In genomic region chr12:6742833-6743232, GRCh38 we compare ENCODE assay signal across 22 cellular contexts. TPM values are rescaled to one million over a fixed set of nuclear protein-coding genes. Genes with fewer than 3 reads are reported as not detected.
DNase-seq lines count a peak whose midpoint lies in the region; ATAC-seq, FAIRE-seq and TF ChIP-seq lines count a peak whose summit lies in the region.
"Had no signal": no experiment of that assay in that cellular context is flagged by ENCODE, and none has a peak within 500 bp of the region (broad histone marks: within the 10 kb centered on the region; RNA-seq: fewer than 3 reads in every experiment).

No MANE protein-coding gene starts in this region.

- H3K36me3 Mint-ChIP-seq in activated CD4-positive, alpha-beta T cell treated with anti-CD3 and anti-CD28 coated beads for 36 hours (ENCODE audit: low read depth) = peaks cover 42% of the 10 kb centered on the region
- peaks cover 11% of the 10 kb centered on the region for H3K36me3 Mint-ChIP-seq in activated naive CD4-positive, alpha-beta T cell treated with anti-CD3 and anti-CD28 coated beads, Interleukin-2, amount 50 U/mL, for 24 hours
- H3K36me3 Mint-ChIP-seq in activated naive CD4-positive, alpha-beta T cell treated with anti-CD3 and anti-CD28 coated beads, Interleukin-2, amount 10 ng/mL, durations not matched to agents 7 days and 5 days = peaks cover 23% of the 10 kb centered on the region
- H3K36me3 Mint-ChIP-seq: IgD-negative memory B cell had no signal

- no peak for TF ChIP-seq RAD21 in GM12878 (IDR thresholded peaks at IDR 0.05; ENCODE audit: insufficient read depth, low read depth, low read length)

- ATAC-seq in activated CD4-positive, alpha-beta T cell treated with anti-CD3 and anti-CD28 coated beads for 36 hours = peak; percentile 60
- peak; percentile 18; the same call in 1 of the 3 replicates for ATAC-seq in GM12878
- ATAC-seq in stimulated activated naive CD8-positive, alpha-beta T cell treated with anti-CD3 and anti-CD28 coated beads, Interleukin-15, amount 100 ng/mL, for 72 hours = peak; percentile 69
- ATAC-seq: PC-3 had no signal

- no peaks in the 10 kb centered on the region for H4K20me1 ChIP-seq in GM12878 (ENCODE audit: control insufficient read depth, insufficient read depth)

- intact Hi-C loops in activated CD4-positive, alpha-beta T cell treated with anti-CD3 and anti-CD28 coated beads for 36 hours (cut with DNase I, micrococcal nuclease) = no loop called here
- intact Hi-C loops in GM12878 (cut with micrococcal nuclease; ENCODE audit: unreplicated experiment) = no loop called here

- CTCF ChIA-PET in activated CD4-positive, alpha-beta T cell treated with anti-CD3 and anti-CD28 coated beads for 36 hours (lab: Charles Lee) = interaction anchor here (0.6 to 4.6 kb wide), 9 partner anchors 8 to 673 kb away, joined by 3 to 19 read pairs (median 3); partner anchors contain the start of genes MLF2, NOP2 and SPSB2
- CTCF ChIA-PET in activated naive CD4-positive, alpha-beta T cell treated with anti-CD3 and anti-CD28 coated beads, Interleukin-2, amount 10 ng/mL, durations not matched to agents 7 days and 5 days (lab: Charles Lee) = interaction anchor here (1.4 kb wide), 1 partner anchor 10 kb away, joined by 4 read pairs; the partner anchor contains the start of gene MLF2
- CTCF ChIA-PET in GM12878 (lab: Yijun Ruan, JAX) = no interaction called here

- DNase-seq in activated CD4-positive, alpha-beta T cell treated with anti-CD3 and anti-CD28 coated beads for 36 hours = no peak
- no peak for DNase-seq in activated CD4-positive, alpha-beta T cell treated with anti-CD3 and anti-CD28 coated beads, Interleukin-2, amount 50 U/mL, for 48 hours
- DNase-seq in activated naive CD4-positive, alpha-beta T cell treated with anti-CD3 and anti-CD28 coated beads, Interleukin-2, amount 10 ng/mL, durations not matched to agents 7 days and 5 days = no peak
- DNase-seq in GM12878 (ENCODE audit: low read depth, low spot score) (no peak), NCI-H446 treated with DMSO at 0.1 percent for 48 hours (lab: John Stamatoyannopoulos, UW) (no peak), NCI-H2107 treated with DMSO at 0.1 percent for 48 hours (lab: John Stamatoyannopoulos, UW; ENCODE audit: unreplicated experiment) (no peak)
- DNase-seq in stimulated activated naive CD8-positive, alpha-beta T cell treated with anti-CD3 and anti-CD28 coated beads, Interleukin-15, amount 100 ng/mL, for 72 hours = no peak
- DNase-seq: Caco-2; CD4-positive, alpha-beta T cell; H9; Karpas-422; NCI-H1436; NCI-H1930; NCI-H345; NCI-H526; PC-3; RPMI8226 had no signal

- BruUV-seq in GM12878 (replicated peaks; lab: Mats Ljungman, UMichigan) = no TSS peak

- H3K4me1 Mint-ChIP-seq in activated CD4-positive, alpha-beta T cell treated with anti-CD3 and anti-CD28 coated beads for 36 hours = peaks cover 42% of the 10 kb centered on the region
- H3K4me1 Mint-ChIP-seq in activated naive CD4-positive, alpha-beta T cell treated with anti-CD3 and anti-CD28 coated beads, Interleukin-2, amount 50 U/mL, for 24 hours = peaks cover 27% of the 10 kb centered on the region
- H3K4me1 Mint-ChIP-seq in activated naive CD4-positive, alpha-beta T cell treated with anti-CD3 and anti-CD28 coated beads, Interleukin-2, amount 10 ng/mL, durations not matched to agents 7 days and 5 days = peaks cover 34% of the 10 kb centered on the region
- H3K4me1 Mint-ChIP-seq in stimulated activated naive CD8-positive, alpha-beta T cell treated with anti-CD3 and anti-CD28 coated beads, Interleukin-15, amount 100 ng/mL, for 72 hours = peaks cover 41% of the 10 kb centered on the region

- H3K4me3 ChIP-seq in GM12878 = no peak overlapping the region

- peak; percentile 7 for FAIRE-seq in GM12878 (lab: Jason Lieb, UNC)
- FAIRE-seq: A204.1, G401.6 had no signal

- no peak overlapping the region for H3K27ac ChIP-seq in GM12878 (ENCODE audit: control insufficient read depth, insufficient read depth)

- no peak for TF ChIP-seq CTCF in GM12878 (IDR thresholded peaks at IDR 0.05 in 2 of 3, conservative IDR thresholded peaks at IDR 0.05 in 1 of 3; ENCODE audit: control insufficient read depth in 2 of 3, extremely low read depth in 1 of 3, insufficient read depth in 1 of 3, low read depth in 3 of 3, low read length in 3 of 3)

- SMC1A ChIA-PET in GM12878 (lab: Charles Lee; ENCODE audit: uncharacterized antibody, unreplicated experiment) = interaction anchor here (0.6 kb wide), 1 partner anchor 79 kb away, joined by 3 read pairs; no protein-coding TSS in a partner anchor

- no peaks in the 10 kb centered on the region for H3K27me3 ChIP-seq in GM12878 (replicated peaks in 1 of 2; ENCODE audit: control insufficient read depth in 2 of 2, insufficient read depth in 2 of 2, low read length in 1 of 2)

- TF ChIP-seq EP300 in GM12878 (IDR thresholded peaks at IDR 0.05; ENCODE audit: borderline replicate concordance in 1 of 2, control insufficient read depth in 1 of 2, low read depth in 2 of 2, low read length in 2 of 2) = no peak

- in situ Hi-C loops in GM12878 (cut with MboI) = no loop called here

- no peaks in the 10 kb centered on the region; a peak in 3 of 4 replicates for H3K36me3 ChIP-seq in GM12878 (ENCODE audit: control insufficient read depth in 2 of 2, insufficient read depth in 2 of 2, low read length in 1 of 2)

- no peaks in the 10 kb centered on the region for H3K27me3 Mint-ChIP-seq in activated CD4-positive, alpha-beta T cell treated with anti-CD3 and anti-CD28 coated beads for 36 hours
- no peaks in the 10 kb centered on the region for H3K27me3 Mint-ChIP-seq in activated naive CD4-positive, alpha-beta T cell treated with anti-CD3 and anti-CD28 coated beads, Interleukin-2, amount 50 U/mL, for 24 hours
- no peaks in the 10 kb centered on the region for H3K27me3 Mint-ChIP-seq in activated naive CD4-positive, alpha-beta T cell treated with anti-CD3 and anti-CD28 coated beads, Interleukin-2, amount 10 ng/mL, durations not matched to agents 7 days and 5 days
- no peaks in the 10 kb centered on the region for H3K27me3 Mint-ChIP-seq in stimulated activated naive CD8-positive, alpha-beta T cell treated with anti-CD3 and anti-CD28 coated beads, Interleukin-15, amount 100 ng/mL, for 72 hours
- H3K27me3 Mint-ChIP-seq: CD4-positive, alpha-beta T cell; IgD-negative memory B cell had no signal

- peak overlapping the region; percentile 77 for H3K27ac Mint-ChIP-seq in activated CD4-positive, alpha-beta T cell treated with anti-CD3 and anti-CD28 coated beads for 36 hours
- no peak overlapping the region for H3K27ac Mint-ChIP-seq in activated naive CD4-positive, alpha-beta T cell treated with anti-CD3 and anti-CD28 coated beads, Interleukin-2, amount 50 U/mL, for 24 hours
- no peak overlapping the region for H3K27ac Mint-ChIP-seq in activated naive CD4-positive, alpha-beta T cell treated with anti-CD3 and anti-CD28 coated beads, Interleukin-2, amount 10 ng/mL, durations not matched to agents 7 days and 5 days
- H3K27ac Mint-ChIP-seq in stimulated activated naive CD8-positive, alpha-beta T cell treated with anti-CD3 and anti-CD28 coated beads, Interleukin-15, amount 100 ng/mL, for 72 hours = no peak overlapping the region
- H3K27ac Mint-ChIP-seq: CD4-positive, alpha-beta T cell; IgD-negative memory B cell had no signal

- WGBS in GM12878 (ENCODE audit: insufficient coverage, insufficient replicate concordance, low lambda C conversion rate, missing lambda C conversion rate) = 7% methylated on average over 3 of the region's 3 CpGs

- RAD21 ChIA-PET in GM12878 (lab: Charles Lee; ENCODE audit: unreplicated experiment) = no interaction called here

- H3K9ac ChIP-seq in GM12878 (ENCODE audit: control insufficient read depth, insufficient read depth, low read length) = no peak overlapping the region

- H3K4me1 ChIP-seq in GM12878 (ENCODE audit: control insufficient read depth, insufficient read depth, low read length) = peaks cover 13% of the 10 kb centered on the region

- POLR2A ChIA-PET in activated CD4-positive, alpha-beta T cell treated with anti-CD3 and anti-CD28 coated beads for 36 hours (lab: Charles Lee) = interaction anchor here (0.7 to 1.7 kb wide), 3 partner anchors 10 to 201 kb away, joined by 3 to 6 read pairs (median 4); partner anchors contain the start of genes C12orf57, MLF2 and RNU7-1
- POLR2A ChIA-PET in GM12878 (lab: Charles Lee) = interaction anchor here (0.6 kb wide), 1 partner anchor 319 kb away, joined by 3 read pairs; no protein-coding TSS in a partner anchor

- no peak overlapping the region for H2AFZ ChIP-seq in GM12878 (ENCODE audit: control insufficient read depth, low read depth, low read length)

- H3K9me3 ChIP-seq in GM12878 (replicated peaks; ENCODE audit: control insufficient read depth, insufficient read depth, low read length) = peaks cover 5% of the 10 kb centered on the region
- H3K9me3 ChIP-seq: Caco-2 had no signal

- H3K4me2 ChIP-seq in GM12878 (ENCODE audit: control insufficient read depth, insufficient read depth) = no peak overlapping the region

- no peaks in the 10 kb centered on the region for H3K79me2 ChIP-seq in GM12878 (ENCODE audit: control insufficient read depth, insufficient read depth, low read length)

- no peak overlapping the region for H3K4me3 Mint-ChIP-seq in activated CD4-positive, alpha-beta T cell treated with anti-CD3 and anti-CD28 coated beads for 36 hours
- H3K4me3 Mint-ChIP-seq in activated naive CD4-positive, alpha-beta T cell treated with anti-CD3 and anti-CD28 coated beads, Interleukin-2, amount 50 U/mL, for 24 hours = peak overlapping the region; percentile 19
- H3K4me3 Mint-ChIP-seq in activated naive CD4-positive, alpha-beta T cell treated with anti-CD3 and anti-CD28 coated beads, Interleukin-2, amount 10 ng/mL, durations not matched to agents 7 days and 5 days = no peak overlapping the region
- no peak overlapping the region for H3K4me3 Mint-ChIP-seq in stimulated activated naive CD8-positive, alpha-beta T cell treated with anti-CD3 and anti-CD28 coated beads, Interleukin-15, amount 100 ng/mL, for 72 hours
- H3K4me3 Mint-ChIP-seq: CD4-positive, alpha-beta T cell; H9; IgD-negative memory B cell had no signal

- peaks cover 7% of the 10 kb centered on the region for H3K9me3 Mint-ChIP-seq in activated CD4-positive, alpha-beta T cell treated with anti-CD3 and anti-CD28 coated beads for 36 hours (ENCODE audit: low read depth)
- no peaks in the 10 kb centered on the region for H3K9me3 Mint-ChIP-seq in activated naive CD4-positive, alpha-beta T cell treated with anti-CD3 and anti-CD28 coated beads, Interleukin-2, amount 50 U/mL, for 24 hours
- peaks cover 4% of the 10 kb centered on the region for H3K9me3 Mint-ChIP-seq in activated naive CD4-positive, alpha-beta T cell treated with anti-CD3 and anti-CD28 coated beads, Interleukin-2, amount 10 ng/mL, durations not matched to agents 7 days and 5 days
- H3K9me3 Mint-ChIP-seq in stimulated activated naive CD8-positive, alpha-beta T cell treated with anti-CD3 and anti-CD28 coated beads, Interleukin-15, amount 100 ng/mL, for 72 hours = peaks cover 0 to 6% of the 10 kb centered on the region in 2 donors
- H3K9me3 Mint-ChIP-seq: CD4-positive, alpha-beta T cell; H9 had no signal

- TF ChIP-seq POLR2A in GM12878 (IDR thresholded peaks at IDR 0.05; ENCODE audit: low read depth, low read length) = no peak

RNA-seq across cellular contexts. Expression of gene MLF2, which starts 10.1 kb away (rescaled TPM):
- total RNA-seq in activated CD4-positive, alpha-beta T cell treated with anti-CD3 and anti-CD28 coated beads for 36 hours = 100 to 1,000 TPM; 142 to 144 TPM
- 48.0 and 57.5 TPM in 2 replicates for total RNA-seq in GM12878 (2013; cell fraction: nucleolus; rRNA removed)
- total RNA-seq in GM12878 (2014; rRNA removed) (131 and 139 TPM in 2 replicates), GM12878 (2014; rRNA removed; fragmentation: Illumina TruSeq; extraction: Trizol) (59.2 and 63.4 TPM in 2 replicates), GM12878 (2021) (125 and 129 TPM in 2 replicates)
- 86.0 TPM for polyA plus RNA-seq in GM12878 (2011; ENCODE audit: low read depth)
- polyA plus RNA-seq in GM12878 (2011; rRNA removed) (122 and 172 TPM in 2 replicates), GM12878 (2014; fragmentation: Illumina TruSeq; extraction: Trizol) (91.6 and 111 TPM in 2 replicates), GM12878 (2014; fragmentation: Nextera tagmentation; extraction: Ambion mirVana) (10 to 100 TPM; 13.5 to 21.5 TPM), GM12878 (2014; rRNA removed) (170 and 181 TPM in 2 replicates), GM12878 (2016; fragmentation: Nextera tagmentation; extraction: Ambion mirVana) (100 to 1,000 TPM; 222 TPM)
- 211 and 234 TPM in 2 replicates for polyA plus RNA-seq in GM12878 (2011; cell fraction: cytosol; rRNA removed)
- 158 and 178 TPM in 2 replicates for polyA plus RNA-seq in GM12878 (2011; cell fraction: nucleus; rRNA removed)
- 111 and 119 TPM in 2 replicates for polyA plus RNA-seq in GM12878 (2012)
- 138 and 158 TPM in 2 replicates for polyA minus RNA-seq in GM12878 (2011; rRNA and poly(A)+ RNA removed)
- 37.3 and 37.4 TPM in 2 replicates for polyA minus RNA-seq in GM12878 (2011; cell fraction: cytosol; rRNA and poly(A)+ RNA removed)
- 71.1 and 81.7 TPM in 2 replicates for polyA minus RNA-seq in GM12878 (2011; cell fraction: nucleus; rRNA and poly(A)+ RNA removed)

RNA-seq across cellular contexts. Expression of gene COPS7A, which starts 19.0 kb away (rescaled TPM):
- 10 to 100 TPM; 38.3 to 41.6 TPM for total RNA-seq in activated CD4-positive, alpha-beta T cell treated with anti-CD3 and anti-CD28 coated beads for 36 hours
- total RNA-seq in GM12878 (2013; cell fraction: nucleolus; rRNA removed) = 19.2 and 28.2 TPM in 2 replicates
- total RNA-seq in GM12878 (2014; rRNA removed) (53.6 and 56.3 TPM in 2 replicates), GM12878 (2014; rRNA removed; fragmentation: Illumina TruSeq; extraction: Trizol) (26.8 and 28.8 TPM in 2 replicates), GM12878 (2021) (42.1 and 48.4 TPM in 2 replicates)
- polyA plus RNA-seq in GM12878 (2011; ENCODE audit: low read depth) = 21.7 TPM
- polyA plus RNA-seq in GM12878 (2011; rRNA removed) (43.5 and 70.9 TPM in 2 replicates), GM12878 (2014; fragmentation: Illumina TruSeq; extraction: Trizol) (43.5 and 45.0 TPM in 2 replicates), GM12878 (2014; fragmentation: Nextera tagmentation; extraction: Ambion mirVana) (10 to 100 TPM; 25.7 to 26.1 TPM), GM12878 (2014; rRNA removed) (55.3 and 61.7 TPM in 2 replicates), GM12878 (2016; fragmentation: Nextera tagmentation; extraction: Ambion mirVana) (10 to 100 TPM; 67.9 to 74.0 TPM)
- 76.3 and 82.0 TPM in 2 replicates for polyA plus RNA-seq in GM12878 (2011; cell fraction: cytosol; rRNA removed)
- 101 and 137 TPM in 2 replicates for polyA plus RNA-seq in GM12878 (2011; cell fraction: nucleus; rRNA removed)
- 31.2 and 38.5 TPM in 2 replicates for polyA plus RNA-seq in GM12878 (2012)
- polyA minus RNA-seq in GM12878 (2011; rRNA and poly(A)+ RNA removed) = 30.3 and 47.1 TPM in 2 replicates
- polyA minus RNA-seq in GM12878 (2011; cell fraction: cytosol; rRNA and poly(A)+ RNA removed) = 9.5 and 9.9 TPM in 2 replicates
- polyA minus RNA-seq in GM12878 (2011; cell fraction: nucleus; rRNA and poly(A)+ RNA removed) = 9.6 and 16.2 TPM in 2 replicates

RNA-seq across cellular contexts. Expression of gene PTMS, which starts 23.3 kb away (rescaled TPM):
- 100 to 1,000 TPM in 1 of 2 experiments, 10 to 100 TPM in 1; 62.2 to 105 TPM for total RNA-seq in activated CD4-positive, alpha-beta T cell treated with anti-CD3 and anti-CD28 coated beads for 36 hours
- total RNA-seq in GM12878 (2013; cell fraction: nucleolus; rRNA removed) = 3.9 and 4.2 TPM in 2 replicates
- 20.7 and 23.1 TPM in 2 replicates for total RNA-seq in GM12878 (2014; rRNA removed)
- total RNA-seq in GM12878 (2014; rRNA removed; fragmentation: Illumina TruSeq; extraction: Trizol) = 31.8 and 34.0 TPM in 2 replicates
- total RNA-seq in GM12878 (2021) = 127 and 131 TPM in 2 replicates
- 60.3 TPM for polyA plus RNA-seq in GM12878 (2011; ENCODE audit: low read depth)
- 29.0 and 51.2 TPM in 2 replicates for polyA plus RNA-seq in GM12878 (2011; rRNA removed)
- polyA plus RNA-seq in GM12878 (2011; cell fraction: cytosol; rRNA removed) = 59.9 and 62.2 TPM in 2 replicates
- 38.8 and 59.5 TPM in 2 replicates for polyA plus RNA-seq in GM12878 (2011; cell fraction: nucleus; rRNA removed)
- polyA plus RNA-seq in GM12878 (2012) = 51.5 and 71.6 TPM in 2 replicates
- polyA plus RNA-seq in GM12878 (2014; fragmentation: Illumina TruSeq; extraction: Trizol) = 41.3 and 90.6 TPM in 2 replicates
- 1 to 10 TPM; 2.1 to 4.5 TPM for polyA plus RNA-seq in GM12878 (2014; fragmentation: Nextera tagmentation; extraction: Ambion mirVana)
- 46.5 and 47.5 TPM in 2 replicates for polyA plus RNA-seq in GM12878 (2014; rRNA removed)
- polyA plus RNA-seq in GM12878 (2016; fragmentation: Nextera tagmentation; extraction: Ambion mirVana) = 10 to 100 TPM in 1 of 2 experiments, 1 to 10 TPM in 1; 4.9 to 27.8 TPM
- polyA minus RNA-seq in GM12878 (2011; rRNA and poly(A)+ RNA removed) = 9.1 and 13.0 TPM in 2 replicates
- 17.9 and 25.4 TPM in 2 replicates for polyA minus RNA-seq in GM12878 (2011; cell fraction: cytosol; rRNA and poly(A)+ RNA removed)
- 5.7 and 7.4 TPM in 2 replicates for polyA minus RNA-seq in GM12878 (2011; cell fraction: nucleus; rRNA and poly(A)+ RNA removed)

RNA-seq across cellular contexts. Expression of gene LAG3, which starts 29.5 kb away (rescaled TPM):
- 10 to 100 TPM; 88.2 to 93.9 TPM for total RNA-seq in activated CD4-positive, alpha-beta T cell treated with anti-CD3 and anti-CD28 coated beads for 36 hours
- total RNA-seq in GM12878 (2013; cell fraction: nucleolus; rRNA removed) = 2.0 and 2.8 TPM in 2 replicates
- total RNA-seq in GM12878 (2014; rRNA removed) (0.79 and 1.3 TPM in 2 replicates), GM12878 (2014; rRNA removed; fragmentation: Illumina TruSeq; extraction: Trizol) (0.60 and 1.0 TPM in 2 replicates), GM12878 (2021) (4.2 and 5.2 TPM in 2 replicates)
- polyA plus RNA-seq in GM12878 (2011; ENCODE audit: low read depth) = 1.3 TPM
- polyA plus RNA-seq in GM12878 (2011; rRNA removed) (0.26 and 0.52 TPM in 2 replicates), GM12878 (2014; fragmentation: Illumina TruSeq; extraction: Trizol) (0.97 and 1.1 TPM in 2 replicates), GM12878 (2014; fragmentation: Nextera tagmentation; extraction: Ambion mirVana) (under 1 TPM in 1 of 2 experiments, not detected in 1; 0.53 TPM), GM12878 (2014; rRNA removed) (2.3 and 2.4 TPM in 2 replicates), GM12878 (2016; fragmentation: Nextera tagmentation; extraction: Ambion mirVana) (1 to 10 TPM in 1 of 2 experiments, under 1 TPM in 1; 0.77 to 1.4 TPM)
- polyA plus RNA-seq in GM12878 (2011; cell fraction: cytosol; rRNA removed) = 0.40 TPM in 2 replicates
- polyA plus RNA-seq in GM12878 (2011; cell fraction: nucleus; rRNA removed) = 2.3 and 3.7 TPM in 2 replicates
- polyA plus RNA-seq in GM12878 (2012) = 4.2 and 4.3 TPM in 2 replicates
- 0.15 and 0.67 TPM in 2 replicates for polyA minus RNA-seq in GM12878 (2011; rRNA and poly(A)+ RNA removed)
- not detected in 2 replicates for polyA minus RNA-seq in GM12878 (2011; cell fraction: cytosol; rRNA and poly(A)+ RNA removed)
- polyA minus RNA-seq in GM12878 (2011; cell fraction: nucleus; rRNA and poly(A)+ RNA removed) = 0.60 and 0.67 TPM in 2 replicates

RNA-seq across cellular contexts. Expression of gene PIANP, which starts 42.2 kb away (rescaled TPM):
- under 1 TPM; 0.32 to 0.93 TPM for total RNA-seq in activated CD4-positive, alpha-beta T cell treated with anti-CD3 and anti-CD28 coated beads for 36 hours
- not detected in 2 replicates for total RNA-seq in GM12878 (2013; cell fraction: nucleolus; rRNA removed)
- total RNA-seq in GM12878 (2014; rRNA removed) (not detected in 2 replicates), GM12878 (2014; rRNA removed; fragmentation: Illumina TruSeq; extraction: Trizol) (not detected in 2 replicates), GM12878 (2021) (0.08 TPM in 1 of 2 replicates, not detected in the other)
- 0.08 TPM for polyA plus RNA-seq in GM12878 (2011; ENCODE audit: low read depth)
- polyA plus RNA-seq in GM12878 (2011; rRNA removed) (not detected in 2 replicates), GM12878 (2014; fragmentation: Illumina TruSeq; extraction: Trizol) (not detected in 2 replicates), GM12878 (2014; fragmentation: Nextera tagmentation; extraction: Ambion mirVana) (not detected), GM12878 (2014; rRNA removed) (0.04 and 0.08 TPM in 2 replicates), GM12878 (2016; fragmentation: Nextera tagmentation; extraction: Ambion mirVana) (under 1 TPM in 1 of 2 experiments, not detected in 1; 0.12 TPM)
- polyA plus RNA-seq in GM12878 (2011; cell fraction: cytosol; rRNA removed) = not detected in 2 replicates
- not detected in 2 replicates for polyA plus RNA-seq in GM12878 (2011; cell fraction: nucleus; rRNA removed)
- polyA plus RNA-seq in GM12878 (2012) = 0.24 and 0.34 TPM in 2 replicates
- polyA minus RNA-seq in GM12878 (2011; rRNA and poly(A)+ RNA removed) = not detected in 2 replicates
- polyA minus RNA-seq in GM12878 (2011; cell fraction: cytosol; rRNA and poly(A)+ RNA removed) = not detected in 2 replicates
- not detected in 2 replicates for polyA minus RNA-seq in GM12878 (2011; cell fraction: nucleus; rRNA and poly(A)+ RNA removed)
- total RNA-seq: MCF 10A, PC-3 had no signal
- polyA plus RNA-seq: IgD-negative memory B cell had no signal

Comparison
In these comparisons a context has a peak if more than half of its experiments do, and no peak if none do; other contexts are left out.
1. ATAC-seq: peak in every context shown above with its lines; median percentile 69 in stimulated activated naive CD8-positive, alpha-beta T cell treated with anti-CD3 and anti-CD28 coated beads, Interleukin-15, amount 100 ng/mL, for 72 hours; 60 in activated CD4-positive, alpha-beta T cell treated with anti-CD3 and anti-CD28 coated beads for 36 hours; 18 in GM12878.